18 cellular contexts compared by ENCODE assay signal in genomic region chrX:17520206-17520605, GRCh38.
"Had no signal": no experiment of that assay in that cellular context is flagged by ENCODE, and none has a peak within 500 bp of the region (broad histone marks: within the 10 kb centered on the region; RNA-seq: fewer than 3 reads in every experiment).

No MANE protein-coding gene starts in this region.

- H3K4me3 ChIP-seq: prostate gland, stomach, thyroid gland had no signal

- H3K9me3 Mint-ChIP-seq: activated CD4-positive, alpha-beta T cell treated with anti-CD3 and anti-CD28 coated beads, Interleukin-2, amount 10 ng/mL, durations not matched to agents 24 days and 14 days; activated T-helper 1 cell treated with anti-CD3 and anti-CD28 coated beads, Interleukin-12 subunit alpha, Interleukin-12 subunit beta, Interleukin-2, Interleukin-4 antibody, amounts not matched to agents 30 ng/mL and 10 ng/mL and 1 ng/mL, durations not matched to agents 14 hours and 24 hours and 36 hours; effector memory CD8-positive, alpha-beta T cell; T-helper 1 cell treated with Interleukin-12 subunit alpha and Interleukin-12 subunit beta and Interleukin-4 antibody, amounts not matched to agents 30 μg/mL and 1 μg/mL, for 36 hours had no signal

- H3K27ac ChIP-seq: epithelial cell of prostate, foreskin keratinocyte, prostate gland, thyroid gland had no signal

- H3K36me3 ChIP-seq: heart left ventricle, prostate gland, stomach, thyroid gland, vagina had no signal

- H3K27me3 Mint-ChIP-seq: activated CD4-positive, alpha-beta T cell treated with anti-CD3 and anti-CD28 coated beads, Interleukin-2, amount 10 ng/mL, durations not matched to agents 24 days and 14 days; effector memory CD8-positive, alpha-beta T cell had no signal

- H3K27me3 ChIP-seq: foreskin keratinocyte, stomach, thyroid gland, vagina had no signal

- H3K4me3 Mint-ChIP-seq: activated CD4-positive, alpha-beta T cell treated with anti-CD3 and anti-CD28 coated beads, Interleukin-2, amount 10 ng/mL, durations not matched to agents 24 days and 14 days; activated T-helper 1 cell treated with anti-CD3 and anti-CD28 coated beads, Interleukin-12 subunit alpha, Interleukin-12 subunit beta, Interleukin-2, Interleukin-4 antibody, amounts not matched to agents 30 ng/mL and 10 ng/mL and 1 ng/mL, durations not matched to agents 14 hours and 24 hours and 36 hours; effector memory CD8-positive, alpha-beta T cell; natural killer cell treated with Interleukin-12 subunit alpha and Interleukin-12 subunit beta and Interleukin-15 and Interleukin-18, amount 100 ng/mL, for 72 hours; T-helper 1 cell treated with Interleukin-12 subunit alpha and Interleukin-12 subunit beta and Interleukin-4 antibody, amounts not matched to agents 30 μg/mL and 1 μg/mL, for 36 hours; WTC11 had no signal

- H3K27ac Mint-ChIP-seq: activated CD4-positive, alpha-beta T cell treated with anti-CD3 and anti-CD28 coated beads, Interleukin-2, amount 10 ng/mL, durations not matched to agents 24 days and 14 days; activated T-helper 1 cell treated with anti-CD3 and anti-CD28 coated beads, Interleukin-12 subunit alpha, Interleukin-12 subunit beta, Interleukin-2, Interleukin-4 antibody, amounts not matched to agents 30 ng/mL and 10 ng/mL and 1 ng/mL, durations not matched to agents 14 hours and 24 hours and 36 hours; effector memory CD8-positive, alpha-beta T cell; natural killer cell treated with Interleukin-12 subunit alpha and Interleukin-12 subunit beta and Interleukin-15 and Interleukin-18, amount 100 ng/mL, for 72 hours; T-helper 1 cell treated with Interleukin-12 subunit alpha and Interleukin-12 subunit beta and Interleukin-4 antibody, amounts not matched to agents 30 μg/mL and 1 μg/mL, for 36 hours; WTC11 had no signal

- ATAC-seq: effector memory CD8-positive, alpha-beta T cell; foreskin keratinocyte; left colon; natural killer cell treated with Interleukin-12 subunit alpha and Interleukin-12 subunit beta and Interleukin-15 and Interleukin-18, amount 100 ng/mL, for 72 hours; WTC11 had no signal

- H3K4me1 Mint-ChIP-seq: activated CD4-positive, alpha-beta T cell treated with anti-CD3 and anti-CD28 coated beads, Interleukin-2, amount 10 ng/mL, durations not matched to agents 24 days and 14 days had no signal

- DNase-seq: activated CD4-positive, alpha-beta T cell treated with anti-CD3 and anti-CD28 coated beads, Interleukin-2, amount 10 ng/mL, durations not matched to agents 24 days and 14 days; activated naive CD4-positive, alpha-beta T cell treated with Interleukin-2 at 50 U/mL for 16 hours; central memory CD4-positive, alpha-beta T cell; effector memory CD8-positive, alpha-beta T cell; foreskin keratinocyte; heart left ventricle; left colon; mammary epithelial cell; occipital lobe; stomach; thyroid gland had no signal

- H3K4me1 ChIP-seq: foreskin keratinocyte, prostate gland, vagina had no signal

- H3K36me3 Mint-ChIP-seq: natural killer cell treated with Interleukin-12 subunit alpha and Interleukin-12 subunit beta and Interleukin-15 and Interleukin-18, amount 100 ng/mL, for 72 hours had no signal

- H3K9me3 ChIP-seq: prostate gland, stomach, thyroid gland, vagina had no signal
